Comparison of ENCODE assay signal across 15 cellular contexts in genomic region chr15:31379042-31379441, GRCh38. TPM values are rescaled to one million over a fixed set of nuclear protein-coding genes. Genes with fewer than 3 reads are reported as not detected.
A peak's percentile ranks its signal among the peaks of the same experiment; 100 is the strongest.
DNase-seq lines count a peak whose midpoint lies in the region; ATAC-seq and TF ChIP-seq lines count a peak whose summit lies in the region.
"Had no signal": no experiment of that assay in that cellular context is flagged by ENCODE, and none has a peak within 500 bp of the region (broad histone marks: within the 10 kb centered on the region; RNA-seq: fewer than 3 reads in every experiment).

No MANE protein-coding gene starts in this region.

- 66 to 85% methylated on average over 6 of the region's 6 CpGs for WGBS in thyroid gland, 2 donors

- no peaks in the 10 kb centered on the region for H3K27me3 Mint-ChIP-seq in activated T-helper 17 cell treated with anti-CD3 and anti-CD28 coated beads, Interleukin-2, amount 50 U/mL, for 72 hours

- TF ChIP-seq CTCF in thyroid gland (IDR thresholded peaks at IDR 0.05) = no peak

- H3K4me3 ChIP-seq in mucosa of rectum (ENCODE audit: low read length in 2 of 2) (no peak overlapping the region), thyroid gland (replicated peaks in 1 of 3) (no peak overlapping the region)
- H3K4me3 ChIP-seq: esophagus squamous epithelium, left lung, spleen, tibial nerve had no signal

- no peak for DNase-seq in activated naive CD4-positive, alpha-beta T cell treated with anti-CD3 and anti-CD28 coated beads, Interleukin-2, amount 50 U/mL, for 72 hours (ENCODE audit: low spot score in 2 of 2)
- no peak for DNase-seq in activated naive CD4-positive, alpha-beta T cell treated with Interleukin-2 at 50 U/mL for 16 hours
- DNase-seq in thyroid gland = no peak
- no peak for DNase-seq in NCI-H345 treated with DMSO at 0.1 percent for 48 hours (lab: John Stamatoyannopoulos, UW; ENCODE audit: unreplicated experiment)
- no peak for DNase-seq in NCI-H1048 (lab: John Stamatoyannopoulos, UW)
- no peak for DNase-seq in mucosa of gallbladder (ENCODE audit: low spot score)
- DNase-seq: cortex of kidney, DMS79 treated with DMSO at 0.1 percent for 48 hours, esophagus squamous epithelium, left lung, NCI-H226, spleen had no signal

- peak; percentile 33 to 72 for ATAC-seq in activated naive CD4-positive, alpha-beta T cell treated with anti-CD3 and anti-CD28 coated beads, Interleukin-2, amount 50 U/mL, for 72 hours
- ATAC-seq in activated T-helper 17 cell treated with anti-CD3 and anti-CD28 coated beads, Interleukin-2, amount 50 U/mL, for 72 hours (replicated peaks) = peak; percentile 39
- ATAC-seq: left lung had no signal

- H3K36me3 Mint-ChIP-seq in activated naive CD4-positive, alpha-beta T cell treated with anti-CD3 and anti-CD28 coated beads, Interleukin-2, amount 50 U/mL, for 72 hours = peaks cover 10 to 18% of the 10 kb centered on the region in 2 donors
- peaks cover 71% of the 10 kb centered on the region for H3K36me3 Mint-ChIP-seq in activated T-helper 17 cell treated with anti-CD3 and anti-CD28 coated beads, Interleukin-2, amount 50 U/mL, for 72 hours (ENCODE audit: low read depth)

- H3K4me1 ChIP-seq in mucosa of rectum (ENCODE audit: control insufficient read depth in 2 of 2, insufficient read depth in 2 of 2, low read length in 2 of 2) (peaks cover 42 to 53% of the 10 kb centered on the region in 2 donors), thyroid gland (peaks cover 23 to 54% of the 10 kb centered on the region in 2 donors)

- no peak for TF ChIP-seq POLR2A in thyroid gland (IDR thresholded peaks at IDR 0.05)

- H3K9me3 ChIP-seq in mucosa of rectum (ENCODE audit: control insufficient read depth in 2 of 2, low read length in 2 of 2) = no peaks in the 10 kb centered on the region
- no peaks in the 10 kb centered on the region for H3K9me3 ChIP-seq in thyroid gland
- H3K9me3 ChIP-seq: esophagus squamous epithelium, left lung, spleen, tibial nerve had no signal

- H3K27ac Mint-ChIP-seq in activated naive CD4-positive, alpha-beta T cell treated with anti-CD3 and anti-CD28 coated beads, Interleukin-2, amount 50 U/mL, for 72 hours = peak overlapping the region; percentile 76 to 91
- H3K27ac Mint-ChIP-seq in activated T-helper 17 cell treated with anti-CD3 and anti-CD28 coated beads, Interleukin-2, amount 50 U/mL, for 72 hours = peak overlapping the region; percentile 74

- no peak overlapping the region for H3K9ac ChIP-seq in mucosa of rectum (ENCODE audit: low read depth in 1 of 2, low read length in 2 of 2)

- peaks cover 4% of the 10 kb centered on the region for H3K4me1 Mint-ChIP-seq in activated T-helper 17 cell treated with anti-CD3 and anti-CD28 coated beads, Interleukin-2, amount 50 U/mL, for 72 hours

- H3K36me3 ChIP-seq in mucosa of rectum (ENCODE audit: control insufficient read depth in 2 of 2, insufficient read depth in 2 of 2, low read length in 2 of 2) = peaks cover 8 to 37% of the 10 kb centered on the region in 2 donors
- peaks cover 12 to 13% of the 10 kb centered on the region in 2 donors for H3K36me3 ChIP-seq in thyroid gland

- H3K27ac ChIP-seq in mucosa of rectum (ENCODE audit: low read depth in 2 of 2, low read length in 2 of 2) (peak overlapping the region; percentile 54 to 58), thyroid gland (peak overlapping the region in 2 of 3 donors; percentile 17 to 41)
- H3K27ac ChIP-seq: left lung had no signal

- no peak overlapping the region for H3K4me3 Mint-ChIP-seq in activated T-helper 17 cell treated with anti-CD3 and anti-CD28 coated beads, Interleukin-2, amount 50 U/mL, for 72 hours

- H3K9me3 Mint-ChIP-seq in activated naive CD4-positive, alpha-beta T cell treated with anti-CD3 and anti-CD28 coated beads, Interleukin-2, amount 50 U/mL, for 72 hours = no peaks in the 10 kb centered on the region
- no peaks in the 10 kb centered on the region for H3K9me3 Mint-ChIP-seq in activated T-helper 17 cell treated with anti-CD3 and anti-CD28 coated beads, Interleukin-2, amount 50 U/mL, for 72 hours

- H3K27me3 ChIP-seq in mucosa of rectum (ENCODE audit: control insufficient read depth in 2 of 2, insufficient read depth in 2 of 2, low read length in 2 of 2) (no peaks in the 10 kb centered on the region), thyroid gland (no peaks in the 10 kb centered on the region)
- H3K27me3 ChIP-seq: esophagus squamous epithelium, left lung, spleen, tibial nerve had no signal

- intact Hi-C loops in thyroid gland (cut with DNase I) = no loop called here

RNA-seq across cellular contexts. Expression of gene KLF13, which starts 52.4 kb away (rescaled TPM):
- 100 to 1,000 TPM; 124 to 161 TPM for total RNA-seq in activated naive CD4-positive, alpha-beta T cell treated with anti-CD3 and anti-CD28 coated beads, Interleukin-2, amount 50 U/mL, for 72 hours
- total RNA-seq in activated T-helper 17 cell treated with anti-CD3 and anti-CD28 coated beads, Interleukin-2, amount 50 U/mL, for 72 hours = 100 to 1,000 TPM; 101 to 119 TPM
- total RNA-seq in thyroid gland = 100 to 1,000 TPM in 2 of 4 donors, 10 to 100 TPM in 2; 84.0 to 117 (median 97.6) TPM
- total RNA-seq in mucosa of gallbladder = 86.0 TPM
